8 cellular contexts compared by ENCODE assay signal in the genomic region with DNA sequence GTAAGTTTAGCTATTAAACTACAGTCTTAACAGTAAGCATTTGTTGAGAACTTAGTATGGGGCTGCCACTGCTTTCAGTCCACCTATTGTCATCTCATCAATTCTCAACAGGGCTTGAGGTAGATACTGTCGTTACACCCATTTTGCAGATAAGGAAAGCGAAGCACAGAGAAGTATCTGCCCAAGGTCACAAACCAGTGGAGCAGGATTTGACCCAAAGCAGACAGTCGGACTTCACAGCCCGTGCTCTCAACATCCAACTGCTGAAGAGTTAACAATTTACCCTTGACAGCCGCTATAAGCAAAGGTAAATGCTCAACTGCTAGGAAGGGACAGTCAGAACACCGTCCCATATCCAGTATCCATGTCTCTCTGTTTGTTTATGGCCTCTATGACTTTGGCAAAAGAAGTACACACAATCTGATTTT. TPM values are rescaled to one million over a fixed set of nuclear protein-coding genes. Genes with fewer than 3 reads are reported as not detected.
DNase-seq lines count a peak whose midpoint lies in the region; ATAC-seq, FAIRE-seq and TF ChIP-seq lines count a peak whose summit lies in the region.

No MANE protein-coding gene starts in this region.

- intact Hi-C loops in GM12878 (cut with micrococcal nuclease; ENCODE audit: unreplicated experiment) = loop anchor here (2.0 kb wide), 1 partner anchor 17 kb away; no protein-coding TSS in a partner anchor

- no peaks in the 10 kb centered on the region for H4K20me1 ChIP-seq in GM12878 (ENCODE audit: control insufficient read depth, insufficient read depth)

- in situ Hi-C loops in GM12878 (cut with MboI) = no loop called here

- no peak for TF ChIP-seq RAD21 in GM12878 (IDR thresholded peaks at IDR 0.05; ENCODE audit: insufficient read depth, low read depth, low read length)

- no peaks in the 10 kb centered on the region for H3K36me3 ChIP-seq in GM12878 (ENCODE audit: control insufficient read depth in 2 of 2, insufficient read depth in 2 of 2, low read length in 1 of 2)

- RAD21 ChIA-PET in GM12878 (lab: Charles Lee; ENCODE audit: unreplicated experiment) = interaction anchor here (0.6 to 4.4 kb wide), 7 partner anchors 14 to 239 kb away, joined by 3 to 30 read pairs (median 4); no protein-coding TSS in a partner anchor

- peak overlapping the region; percentile 73 for H3K4me2 ChIP-seq in GM12878 (ENCODE audit: control insufficient read depth, insufficient read depth)

- H3K4me1 ChIP-seq in GM12878 (ENCODE audit: control insufficient read depth, insufficient read depth, low read length) = no peaks in the 10 kb centered on the region; the same call in 1 of the 2 replicates

- SMC1A ChIA-PET in GM12878 (lab: Charles Lee; ENCODE audit: uncharacterized antibody, unreplicated experiment) = interaction anchor here (0.7 to 12.1 kb wide), 8 partner anchors 11 to 239 kb away, joined by 3 to 112 read pairs (median 4); no protein-coding TSS in a partner anchor

- FAIRE-seq in GM12878 (lab: Jason Lieb, UNC) = peak; percentile 83

- TSS peak; percentile 75 for BruUV-seq in GM12878 (replicated peaks; lab: Mats Ljungman, UMichigan)

- 0 out of 2 replicates have a peak, but pooled peaks have one; percentile 27 for TF ChIP-seq POLR2A in GM12878 (IDR thresholded peaks at IDR 0.05; ENCODE audit: low read depth, low read length)

- CTCF ChIA-PET in GM12878 (lab: Yijun Ruan, JAX) = interaction anchor here (0.8 to 2.4 kb wide), 7 partner anchors 16 to 242 kb away, joined by 3 to 14 read pairs (median 5); no protein-coding TSS in a partner anchor

- TF ChIP-seq EP300 in GM12878 (IDR thresholded peaks at IDR 0.05; ENCODE audit: borderline replicate concordance in 1 of 2, control insufficient read depth in 1 of 2, low read depth in 2 of 2, low read length in 2 of 2) = no peak

- no peaks in the 10 kb centered on the region for H3K27me3 ChIP-seq in GM12878 (replicated peaks in 1 of 2; ENCODE audit: control insufficient read depth in 2 of 2, insufficient read depth in 2 of 2, low read length in 1 of 2)

- TF ChIP-seq CTCF in GM12864 (IDR thresholded peaks at IDR 0.05; ENCODE audit: low read depth, low read length, missing control alignments) = no peak
- no peak for TF ChIP-seq CTCF in GM12878 (IDR thresholded peaks at IDR 0.05 in 2 of 3, conservative IDR thresholded peaks at IDR 0.05 in 1 of 3; ENCODE audit: control insufficient read depth in 2 of 3, extremely low read depth in 1 of 3, insufficient read depth in 1 of 3, low read depth in 3 of 3, low read length in 3 of 3)

- H3K9me3 ChIP-seq in GM12878 (replicated peaks; ENCODE audit: control insufficient read depth, insufficient read depth, low read length) = no peaks in the 10 kb centered on the region

- under 1% methylated on average over 6 of the region's 6 CpGs for WGBS in GM12878 (ENCODE audit: insufficient coverage, insufficient replicate concordance, low lambda C conversion rate, missing lambda C conversion rate)

- peak overlapping the region; percentile 71 for H3K9ac ChIP-seq in GM12878 (ENCODE audit: control insufficient read depth, insufficient read depth, low read length)

- peaks cover 55% of the 10 kb centered on the region for H3K79me2 ChIP-seq in GM12878 (ENCODE audit: control insufficient read depth, insufficient read depth, low read length)

- ATAC-seq in GM12878 (peak; percentile 40), GM19397 (IDR thresholded peaks at IDR 0.05; ENCODE audit: unreplicated experiment) (no peak), GM18867 (IDR thresholded peaks at IDR 0.05; ENCODE audit: unreplicated experiment) (no peak)

- H2AFZ ChIP-seq in GM12878 (ENCODE audit: control insufficient read depth, low read depth, low read length) = no peak overlapping the region

- H3K27ac ChIP-seq in GM12878 (ENCODE audit: control insufficient read depth, insufficient read depth) = peak overlapping the region; percentile 79
- peak overlapping the region; percentile 93 for H3K27ac ChIP-seq in substantia nigra (ENCODE audit: low read depth, low read length, poor library complexity, severe bottlenecking)

- POLR2A ChIA-PET in GM12878 (lab: Charles Lee) = interaction anchor here (0.6 to 1.5 kb wide), 9 partner anchors 10 to 65 kb away, joined by 3 to 9 read pairs (median 4); no protein-coding TSS in a partner anchor

- no peak for DNase-seq in GM12864 (ENCODE audit: low read depth)
- DNase-seq in NAMALWA (ENCODE audit: low spot score) = peak; percentile 69
- DNase-seq in GM12878 (ENCODE audit: low read depth, low spot score) = no peak
- DNase-seq in kidney tubule cell (ENCODE audit: low spot score) = peak; percentile 55
- peak in 4 of 49 donors; percentile 31 to 52 (median 37) for DNase-seq in substantia nigra (lab: John Stamatoyannopoulos, UW)
- DNase-seq in pons (ENCODE audit: low spot score) = no peak

- H3K4me3 ChIP-seq in GM12864 (ENCODE audit: low read depth, low read length) = peak overlapping the region; percentile 75
- H3K4me3 ChIP-seq in GM12878 = peak overlapping the region; percentile 93

TF ChIP-seq in GM12878, 131 proteins besides CTCF, POLR2A, EP300 and RAD21 (continues in another document):
- TF ChIP-seq RCOR1 (conservative IDR thresholded peaks at IDR 0.05; ENCODE audit: low read depth, low read length) = no peak
- TF ChIP-seq SMARCA5 (IDR thresholded peaks at IDR 0.05) = peak; percentile 21; the same call in 1 of the 2 replicates
- no peak for TF ChIP-seq NFXL1 (IDR thresholded peaks at IDR 0.05; ENCODE audit: borderline replicate concordance)
- TF ChIP-seq, protein P1, sequence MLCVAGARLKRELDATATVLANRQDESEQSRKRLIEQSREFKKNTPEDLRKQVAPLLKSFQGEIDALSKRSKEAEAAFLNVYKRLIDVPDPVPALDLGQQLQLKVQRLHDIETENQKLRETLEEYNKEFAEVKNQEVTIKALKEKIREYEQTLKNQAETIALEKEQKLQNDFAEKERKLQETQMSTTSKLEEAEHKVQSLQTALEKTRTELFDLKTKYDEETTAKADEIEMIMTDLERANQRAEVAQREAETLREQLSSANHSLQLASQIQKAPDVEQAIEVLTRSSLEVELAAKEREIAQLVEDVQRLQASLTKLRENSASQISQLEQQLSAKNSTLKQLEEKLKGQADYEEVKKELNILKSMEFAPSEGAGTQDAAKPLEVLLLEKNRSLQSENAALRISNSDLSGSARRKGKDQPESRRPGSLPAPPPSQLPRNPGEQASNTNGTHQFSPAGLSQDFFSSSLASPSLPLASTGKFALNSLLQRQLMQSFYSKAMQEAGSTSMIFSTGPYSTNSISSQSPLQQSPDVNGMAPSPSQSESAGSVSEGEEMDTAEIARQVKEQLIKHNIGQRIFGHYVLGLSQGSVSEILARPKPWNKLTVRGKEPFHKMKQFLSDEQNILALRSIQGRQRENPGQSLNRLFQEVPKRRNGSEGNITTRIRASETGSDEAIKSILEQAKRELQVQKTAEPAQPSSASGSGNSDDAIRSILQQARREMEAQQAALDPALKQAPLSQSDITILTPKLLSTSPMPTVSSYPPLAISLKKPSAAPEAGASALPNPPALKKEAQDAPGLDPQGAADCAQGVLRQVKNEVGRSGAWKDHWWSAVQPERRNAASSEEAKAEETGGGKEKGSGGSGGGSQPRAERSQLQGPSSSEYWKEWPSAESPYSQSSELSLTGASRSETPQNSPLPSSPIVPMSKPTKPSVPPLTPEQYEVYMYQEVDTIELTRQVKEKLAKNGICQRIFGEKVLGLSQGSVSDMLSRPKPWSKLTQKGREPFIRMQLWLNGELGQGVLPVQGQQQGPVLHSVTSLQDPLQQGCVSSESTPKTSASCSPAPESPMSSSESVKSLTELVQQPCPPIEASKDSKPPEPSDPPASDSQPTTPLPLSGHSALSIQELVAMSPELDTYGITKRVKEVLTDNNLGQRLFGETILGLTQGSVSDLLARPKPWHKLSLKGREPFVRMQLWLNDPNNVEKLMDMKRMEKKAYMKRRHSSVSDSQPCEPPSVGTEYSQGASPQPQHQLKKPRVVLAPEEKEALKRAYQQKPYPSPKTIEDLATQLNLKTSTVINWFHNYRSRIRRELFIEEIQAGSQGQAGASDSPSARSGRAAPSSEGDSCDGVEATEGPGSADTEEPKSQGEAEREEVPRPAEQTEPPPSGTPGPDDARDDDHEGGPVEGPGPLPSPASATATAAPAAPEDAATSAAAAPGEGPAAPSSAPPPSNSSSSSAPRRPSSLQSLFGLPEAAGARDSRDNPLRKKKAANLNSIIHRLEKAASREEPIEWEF (IDR thresholded peaks at IDR 0.05; ENCODE audit: insufficient replicate concordance, low read depth, low read length) = no peak
- no peak for TF ChIP-seq ATF7 (IDR thresholded peaks at IDR 0.05; ENCODE audit: low read depth)
- no peak for TF ChIP-seq ZZZ3 (IDR thresholded peaks at IDR 0.05; ENCODE audit: control insufficient read depth, insufficient read length, low read depth)
- TF ChIP-seq, protein P2, sequence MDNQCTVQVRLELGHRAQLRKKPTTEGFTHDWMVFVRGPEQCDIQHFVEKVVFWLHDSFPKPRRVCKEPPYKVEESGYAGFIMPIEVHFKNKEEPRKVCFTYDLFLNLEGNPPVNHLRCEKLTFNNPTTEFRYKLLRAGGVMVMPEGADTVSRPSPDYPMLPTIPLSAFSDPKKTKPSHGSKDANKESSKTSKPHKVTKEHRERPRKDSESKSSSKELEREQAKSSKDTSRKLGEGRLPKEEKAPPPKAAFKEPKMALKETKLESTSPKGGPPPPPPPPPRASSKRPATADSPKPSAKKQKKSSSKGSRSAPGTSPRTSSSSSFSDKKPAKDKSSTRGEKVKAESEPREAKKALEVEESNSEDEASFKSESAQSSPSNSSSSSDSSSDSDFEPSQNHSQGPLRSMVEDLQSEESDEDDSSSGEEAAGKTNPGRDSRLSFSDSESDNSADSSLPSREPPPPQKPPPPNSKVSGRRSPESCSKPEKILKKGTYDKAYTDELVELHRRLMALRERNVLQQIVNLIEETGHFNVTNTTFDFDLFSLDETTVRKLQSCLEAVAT (IDR thresholded peaks at IDR 0.05) = 0 out of 2 replicates have a peak, but pooled peaks have one; percentile 19

RNA-seq across cellular contexts. Expression of a gene that starts 1.3 kb away (rescaled TPM):
- total RNA-seq in GM12878 (2013; cell fraction: nucleolus; rRNA removed) = 68.3 and 70.9 TPM in 2 replicates
- total RNA-seq in GM12878 (2014; rRNA removed) = 15.8 and 20.7 TPM in 2 replicates
- total RNA-seq in GM12878 (2014; rRNA removed; fragmentation: Illumina TruSeq; extraction: Trizol) = 14.0 and 14.8 TPM in 2 replicates
- 12.4 and 14.0 TPM in 2 replicates for total RNA-seq in GM12878 (2021)
- polyA plus RNA-seq in GM12878 (2011; ENCODE audit: low read depth) = 9.1 TPM
- polyA plus RNA-seq in GM12878 (2011; rRNA removed) = 14.8 and 16.6 TPM in 2 replicates
- polyA plus RNA-seq in GM12878 (2011; cell fraction: cytosol; rRNA removed) = 11.3 and 12.5 TPM in 2 replicates
- 11.8 and 14.3 TPM in 2 replicates for polyA plus RNA-seq in GM12878 (2011; cell fraction: nucleus; rRNA removed)
- 11.7 and 12.2 TPM in 2 replicates for polyA plus RNA-seq in GM12878 (2012)
- polyA plus RNA-seq in GM12878 (2014; fragmentation: Illumina TruSeq; extraction: Trizol) = 12.7 and 15.7 TPM in 2 replicates
- 1 to 10 TPM; 5.1 to 6.4 TPM for polyA plus RNA-seq in GM12878 (2014; fragmentation: Nextera tagmentation; extraction: Ambion mirVana)
- 10.8 and 13.4 TPM in 2 replicates for polyA plus RNA-seq in GM12878 (2014; rRNA removed)
- 10 to 100 TPM; 13.7 to 21.1 TPM for polyA plus RNA-seq in GM12878 (2016; fragmentation: Nextera tagmentation; extraction: Ambion mirVana)
- 23.6 and 25.3 TPM in 2 replicates for polyA minus RNA-seq in GM12878 (2011; rRNA and poly(A)+ RNA removed)
- 12.0 and 12.3 TPM in 2 replicates for polyA minus RNA-seq in GM12878 (2011; cell fraction: cytosol; rRNA and poly(A)+ RNA removed)
- polyA minus RNA-seq in GM12878 (2011; cell fraction: nucleus; rRNA and poly(A)+ RNA removed) = 14.3 and 29.7 TPM in 2 replicates

Comparison
In these comparisons a context has a peak if more than half of its experiments do, and no peak if none do; other contexts are left out.
1. DNase-seq: peak in NAMALWA (single experiment) and kidney tubule cell (single experiment); none in GM12864 (single experiment), GM12878 (single experiment) and pons (single experiment).